1 cellular context compared by ENCODE assay signal in the genomic region with DNA sequence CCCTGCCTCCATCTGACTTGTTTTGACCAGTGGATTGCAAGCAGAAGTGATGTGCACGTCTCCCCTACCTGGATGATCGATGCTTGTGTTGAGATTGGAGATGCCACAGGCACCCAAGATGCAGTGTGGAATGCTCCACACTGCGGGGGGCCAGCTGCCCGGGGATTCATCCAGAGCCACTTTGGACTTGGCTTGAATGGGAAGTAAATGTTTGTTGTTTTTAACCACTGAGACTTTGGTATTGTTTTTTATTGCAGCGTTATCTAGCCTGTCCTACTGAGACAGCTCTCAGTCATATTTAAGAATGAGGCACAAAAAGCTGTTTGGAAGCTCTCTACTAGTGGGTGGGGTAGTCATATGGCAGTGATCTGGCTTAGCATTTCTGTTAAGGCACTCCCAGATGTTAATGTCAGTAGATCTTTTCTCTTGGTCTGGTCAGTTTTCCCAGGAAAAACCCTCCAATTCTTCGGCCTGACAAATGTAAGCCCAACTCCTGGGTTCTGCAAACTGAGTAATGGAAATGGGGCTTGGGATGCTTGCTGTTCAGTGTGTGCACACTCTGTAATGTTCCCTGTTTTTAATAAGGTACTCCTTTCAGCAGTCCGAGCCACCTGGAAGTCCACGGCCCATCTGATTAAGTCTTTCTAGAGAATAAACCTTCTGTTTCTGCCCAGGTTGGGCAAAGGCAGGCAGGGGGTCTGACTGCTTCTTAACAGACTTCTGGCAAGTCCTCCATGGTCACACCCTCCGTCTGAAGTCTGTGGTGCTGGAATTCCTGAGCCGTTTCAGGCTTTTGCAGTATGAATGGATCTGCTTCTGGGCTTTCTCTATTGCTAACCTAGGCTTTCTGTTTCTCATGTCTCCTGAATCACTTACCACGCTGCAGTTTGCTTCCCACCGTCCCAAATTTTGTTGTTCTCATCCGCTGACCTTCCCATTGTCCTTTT.
TF ChIP-seq lines count a peak whose summit lies in the region.

No MANE protein-coding gene starts in this region.

TF ChIP-seq in HepG2, 621 proteins besides CTCF, POLR2A, EP300 and RAD21 (continued from another document):
- TF ChIP-seq, protein P1, sequence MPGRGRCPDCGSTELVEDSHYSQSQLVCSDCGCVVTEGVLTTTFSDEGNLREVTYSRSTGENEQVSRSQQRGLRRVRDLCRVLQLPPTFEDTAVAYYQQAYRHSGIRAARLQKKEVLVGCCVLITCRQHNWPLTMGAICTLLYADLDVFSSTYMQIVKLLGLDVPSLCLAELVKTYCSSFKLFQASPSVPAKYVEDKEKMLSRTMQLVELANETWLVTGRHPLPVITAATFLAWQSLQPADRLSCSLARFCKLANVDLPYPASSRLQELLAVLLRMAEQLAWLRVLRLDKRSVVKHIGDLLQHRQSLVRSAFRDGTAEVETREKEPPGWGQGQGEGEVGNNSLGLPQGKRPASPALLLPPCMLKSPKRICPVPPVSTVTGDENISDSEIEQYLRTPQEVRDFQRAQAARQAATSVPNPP (CRISPR knock-in tag; IDR thresholded peaks at IDR 0.05) = no peak
- TF ChIP-seq, protein P2, sequence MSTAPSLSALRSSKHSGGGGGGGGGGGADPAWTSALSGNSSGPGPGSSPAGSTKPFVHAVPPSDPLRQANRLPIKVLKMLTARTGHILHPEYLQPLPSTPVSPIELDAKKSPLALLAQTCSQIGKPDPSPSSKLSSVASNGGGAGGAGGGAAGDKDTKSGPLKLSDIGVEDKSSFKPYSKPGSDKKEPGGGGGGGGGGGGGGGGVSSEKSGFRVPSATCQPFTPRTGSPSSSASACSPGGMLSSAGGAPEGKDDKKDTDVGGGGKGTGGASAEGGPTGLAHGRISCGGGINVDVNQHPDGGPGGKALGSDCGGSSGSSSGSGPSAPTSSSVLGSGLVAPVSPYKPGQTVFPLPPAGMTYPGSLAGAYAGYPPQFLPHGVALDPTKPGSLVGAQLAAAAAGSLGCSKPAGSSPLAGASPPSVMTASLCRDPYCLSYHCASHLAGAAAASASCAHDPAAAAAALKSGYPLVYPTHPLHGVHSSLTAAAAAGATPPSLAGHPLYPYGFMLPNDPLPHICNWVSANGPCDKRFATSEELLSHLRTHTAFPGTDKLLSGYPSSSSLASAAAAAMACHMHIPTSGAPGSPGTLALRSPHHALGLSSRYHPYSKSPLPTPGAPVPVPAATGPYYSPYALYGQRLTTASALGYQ (CRISPR knock-in tag; IDR thresholded peaks at IDR 0.05) = no peak
- no peak for TF ChIP-seq HES4 (CRISPR knock-in tag; IDR thresholded peaks at IDR 0.05; ENCODE audit: borderline replicate concordance)
- no peak for TF ChIP-seq TBL1XR1 (IDR thresholded peaks at IDR 0.05; ENCODE audit: borderline replicate concordance, low read length, partially characterized antibody)
- TF ChIP-seq ZNF558 (CRISPR knock-in tag; IDR thresholded peaks at IDR 0.05; ENCODE audit: borderline replicate concordance) = no peak
- no peak for TF ChIP-seq SKI (IDR thresholded peaks at IDR 0.05; ENCODE audit: partially characterized antibody)
